Comparison of ENCODE assay signal across 8 cellular contexts in genomic region chr12:56127888-56128668, GRCh38. TPM values are rescaled to one million over a fixed set of nuclear protein-coding genes. Genes with fewer than 3 reads are reported as not detected.
DNase-seq lines count a peak whose midpoint lies in the region; ATAC-seq and TF ChIP-seq lines count a peak whose summit lies in the region.

Gene ESYT1 (plus strand): TSS chr12:56128267. CDS start chr12:56128320, 53 bp downstream.

- no peaks in the 10 kb centered on the region for H3K9me3 Mint-ChIP-seq in natural killer cell treated with Interleukin-12 subunit alpha and Interleukin-12 subunit beta and Interleukin-15 and Interleukin-18, amount 100 ng/mL, for 72 hours

- peak; percentile 100 for DNase-seq in ELF-1 (ENCODE audit: low read depth, low spot score)
- DNase-seq in H7 = peak; percentile 97
- peak; percentile 100 for DNase-seq in M059J (ENCODE audit: low read depth)
- DNase-seq in SHP77 (lab: John Stamatoyannopoulos, UW) = peak; percentile 99
- DNase-seq in activated effector memory CD4-positive, alpha-beta T cell treated with Interleukin-2 at 50 U/mL for 16 hours = peak; percentile 96
- DNase-seq in fibroblast of pulmonary artery (ENCODE audit: low read depth) = peak; percentile 100
- DNase-seq in natural killer cell treated with Interleukin-12 subunit alpha and Interleukin-12 subunit beta and Interleukin-15 and Interleukin-18, amount 100 ng/mL, for 72 hours (ENCODE audit: low spot score) = peak; percentile 98
- DNase-seq in stimulated activated naive CD8-positive, alpha-beta T cell treated with anti-CD3 and anti-CD28 coated beads, Interleukin-15, Interleukin-2, amounts not matched to agents 100 U/mL and 50 U/mL, for 24 hours = peak; percentile 95

- no peaks in the 10 kb centered on the region for H3K27me3 Mint-ChIP-seq in natural killer cell treated with Interleukin-12 subunit alpha and Interleukin-12 subunit beta and Interleukin-15 and Interleukin-18, amount 100 ng/mL, for 72 hours

- peak within 1 kb of the TSS; percentile 92 to 94 for H3K27ac Mint-ChIP-seq in natural killer cell treated with Interleukin-12 subunit alpha and Interleukin-12 subunit beta and Interleukin-15 and Interleukin-18, amount 100 ng/mL, for 72 hours

- TF ChIP-seq CTCF in fibroblast of pulmonary artery (IDR thresholded peaks at IDR 0.05; ENCODE audit: low read length, missing control alignments) = no peak

- ATAC-seq in natural killer cell treated with Interleukin-12 subunit alpha and Interleukin-12 subunit beta and Interleukin-15 and Interleukin-18, amount 100 ng/mL, for 72 hours = peak; percentile 97
- peak; percentile 95 for ATAC-seq in stimulated activated naive CD8-positive, alpha-beta T cell treated with anti-CD3 and anti-CD28 coated beads, Interleukin-15, Interleukin-2, amounts not matched to agents 100 U/mL and 50 U/mL, for 24 hours

- H3K4me1 Mint-ChIP-seq in natural killer cell treated with Interleukin-12 subunit alpha and Interleukin-12 subunit beta and Interleukin-15 and Interleukin-18, amount 100 ng/mL, for 72 hours (ENCODE audit: low read depth in 2 of 2) = peaks cover 59 to 63% of the 10 kb centered on the region in 2 donors

- H3K27me3 ChIP-seq in H7 (ENCODE audit: control insufficient read depth, insufficient read depth, low read length) = no peaks in the 10 kb centered on the region

- H3K36me3 ChIP-seq in H7 (replicated peaks; ENCODE audit: control insufficient read depth, insufficient read depth, low read length) = peaks cover 20% of the 10 kb centered on the region

- peak within 1 kb of the TSS; percentile 97 for H3K4me3 Mint-ChIP-seq in natural killer cell treated with Interleukin-12 subunit alpha and Interleukin-12 subunit beta and Interleukin-15 and Interleukin-18, amount 100 ng/mL, for 72 hours

- peaks cover 17% of the 10 kb centered on the region for H3K36me3 Mint-ChIP-seq in natural killer cell treated with Interleukin-12 subunit alpha and Interleukin-12 subunit beta and Interleukin-15 and Interleukin-18, amount 100 ng/mL, for 72 hours

- peak within 1 kb of the TSS; percentile 88 for H3K4me3 ChIP-seq in H7 (ENCODE audit: insufficient read depth, low read depth, low read length)
- peak within 1 kb of the TSS; percentile 90 for H3K4me3 ChIP-seq in fibroblast of pulmonary artery (replicated peaks; ENCODE audit: low read depth, low read length)

RNA-seq across cellular contexts. Expression of gene ESYT1, which starts in this region (rescaled TPM):
- 120 and 127 TPM in 2 replicates for total RNA-seq in H7 (2014; rRNA removed; shearing (Covaris generic))
- 86.5 and 117 TPM in 2 replicates for total RNA-seq in M059J (2014; rRNA removed; shearing (Covaris generic))
- total RNA-seq in natural killer cell treated with Interleukin-12 subunit alpha and Interleukin-12 subunit beta and Interleukin-15 and Interleukin-18, amount 100 ng/mL, for 72 hours = 100 to 1,000 TPM in 1 of 2 donors, 10 to 100 TPM in 1; 89.3 to 120 TPM

Comparison
In these comparisons a context has a peak if more than half of its experiments do, and no peak if none do; other contexts are left out.
1. Peak in every context shown above with its lines: DNase-seq, ATAC-seq and H3K4me3 ChIP-seq.